In genomic region chr2:199458806-199459285, GRCh38 we compare ENCODE assay signal across 8 cellular contexts. TPM values are rescaled to one million over a fixed set of nuclear protein-coding genes. Genes with fewer than 3 reads are reported as not detected.
DNase-seq lines count a peak whose midpoint lies in the region; ATAC-seq and TF ChIP-seq lines count a peak whose summit lies in the region.

No MANE protein-coding gene starts in this region.

- peak overlapping the region; percentile 85 for H3K27ac ChIP-seq in WERI-Rb-1

- H3K36me3 ChIP-seq in WERI-Rb-1, result no peaks in the 10 kb centered on the region

- H3K27me3 ChIP-seq in WERI-Rb-1 (ENCODE audit: insufficient read depth, low read depth, severe bottlenecking), result peaks cover 6% of the 10 kb centered on the region

- no peaks in the 10 kb centered on the region for H3K9me3 ChIP-seq in WERI-Rb-1 (ENCODE audit: severe bottlenecking)

- ATAC-seq in GM18868 (IDR thresholded peaks at IDR 0.05; ENCODE audit: unreplicated experiment), result peak; percentile 35
- peak; percentile 21 for ATAC-seq in HG02763 (IDR thresholded peaks at IDR 0.05; ENCODE audit: unreplicated experiment)
- peak; percentile 22 for ATAC-seq in omental fat pad (ENCODE audit: low FRiP score)
- ATAC-seq in HG03565 (IDR thresholded peaks at IDR 0.05; ENCODE audit: unreplicated experiment), result no peak

- DNase-seq in WERI-Rb-1 (no peak), fibroblast of the aortic adventitia (ENCODE audit: low read depth) (peak; percentile 47), omental fat pad (ENCODE audit: low spot score) (no peak), NCI-H146 (lab: John Stamatoyannopoulos, UW) (no peak), SKM-1 treated with dmso at 0.1 percent for 144 hours (lab: John Stamatoyannopoulos, UW; ENCODE audit: unreplicated experiment) (no peak)

- 0 out of 2 replicates have a peak, but pooled peaks have one; percentile 6 for TF ChIP-seq CTCF in WERI-Rb-1 (IDR thresholded peaks at IDR 0.05; ENCODE audit: low read depth, low read length)
- no peak for TF ChIP-seq CTCF in fibroblast of the aortic adventitia (IDR thresholded peaks at IDR 0.05; ENCODE audit: insufficient read depth, low read length)
- no peak for TF ChIP-seq CTCF in omental fat pad (IDR thresholded peaks at IDR 0.05)

- peak overlapping the region; percentile 90 for H3K4me3 ChIP-seq in WERI-Rb-1 (ENCODE audit: low read depth, low read length)
- H3K4me3 ChIP-seq in fibroblast of the aortic adventitia (ENCODE audit: low read depth, low read length), result peak overlapping the region; percentile 91

RNA-seq across cellular contexts. Expression of gene SATB2, which starts 1.1 kb away (rescaled TPM):
- 2.3 and 12.7 TPM in 2 replicates for total RNA-seq in fibroblast of the aortic adventitia (ENCODE audit: low replicate concordance)
- 1 to 10 TPM; 1.7 to 4.1 (median 2.7) TPM for total RNA-seq in omental fat pad
